ENCODE assay signal across 31 cellular contexts in genomic region chr2:216878072-216878471, GRCh38. TPM values are rescaled to one million over a fixed set of nuclear protein-coding genes. Genes with fewer than 3 reads are reported as not detected.
DNase-seq lines count a peak whose midpoint lies in the region; ATAC-seq and TF ChIP-seq lines count a peak whose summit lies in the region.
"Had no signal": no experiment of that assay in that cellular context is flagged by ENCODE, and none has a peak within 500 bp of the region (broad histone marks: within the 10 kb centered on the region; RNA-seq: fewer than 3 reads in every experiment).

No MANE protein-coding gene starts in this region.

- no peak for ATAC-seq in stimulated activated naive B cell treated with anti-CD40 and anti-IgM and Interleukin-4, amounts not matched to agents 10 μg/mL and 1 μg/mL and 100 μg/mL, for 72 hours (replicated peaks)
- ATAC-seq in HG02610 (IDR thresholded peaks at IDR 0.05; ENCODE audit: unreplicated experiment): no peak
- ATAC-seq: A549, SK-N-SH treated with all-trans-retinoic acid at 6 μM for 48 hours had no signal

- no peaks in the 10 kb centered on the region for H3K9me3 Mint-ChIP-seq in stimulated activated naive B cell treated with anti-CD40 and anti-IgM and Interleukin-4, amounts not matched to agents 10 μg/mL and 1 μg/mL and 100 μg/mL, for 72 hours
- no peaks in the 10 kb centered on the region for H3K9me3 Mint-ChIP-seq in chondrocyte (ENCODE audit: low read depth)
- H3K9me3 Mint-ChIP-seq: CD4-positive, alpha-beta memory T cell had no signal

- no peaks in the 10 kb centered on the region for H3K36me3 Mint-ChIP-seq in stimulated activated naive B cell treated with anti-CD40 and anti-IgM and Interleukin-4, amounts not matched to agents 10 μg/mL and 1 μg/mL and 100 μg/mL, for 72 hours
- H3K36me3 Mint-ChIP-seq in chondrocyte (ENCODE audit: low read depth): peaks cover 2% of the 10 kb centered on the region
- H3K36me3 Mint-ChIP-seq: CD4-positive, alpha-beta memory T cell had no signal

- no peak for TF ChIP-seq CTCF in LNCaP clone FGC (IDR thresholded peaks at IDR 0.05; ENCODE audit: control insufficient read depth, extremely low read depth, insufficient read depth)
- TF ChIP-seq CTCF in coronary artery (IDR thresholded peaks at IDR 0.05): no peak
- no peak for TF ChIP-seq CTCF in chondrocyte (IDR thresholded peaks at IDR 0.05)

- H3K4me3 ChIP-seq in LNCaP clone FGC (ENCODE audit: low read depth, low read length) (no peak overlapping the region), coronary artery (no peak overlapping the region)
- H3K4me3 ChIP-seq: A549, GM23248, Peyer's patch, SJCRH30 had no signal

- H3K4me3 Mint-ChIP-seq in stimulated activated naive B cell treated with anti-CD40 and anti-IgM and Interleukin-4, amounts not matched to agents 10 μg/mL and 1 μg/mL and 100 μg/mL, for 72 hours: no peak overlapping the region
- no peak overlapping the region for H3K4me3 Mint-ChIP-seq in chondrocyte (ENCODE audit: unreplicated experiment)
- H3K4me3 Mint-ChIP-seq: CD4-positive, alpha-beta memory T cell had no signal

- H3K27me3 Mint-ChIP-seq in stimulated activated naive B cell treated with anti-CD40 and anti-IgM and Interleukin-4, amounts not matched to agents 10 μg/mL and 1 μg/mL and 100 μg/mL, for 72 hours: peaks cover 5 to 10% of the 10 kb centered on the region in 2 donors
- H3K27me3 Mint-ChIP-seq in chondrocyte (ENCODE audit: low read depth): no peaks in the 10 kb centered on the region

- H3K4me1 Mint-ChIP-seq in stimulated activated naive B cell treated with anti-CD40 and anti-IgM and Interleukin-4, amounts not matched to agents 10 μg/mL and 1 μg/mL and 100 μg/mL, for 72 hours: no peaks in the 10 kb centered on the region
- H3K4me1 Mint-ChIP-seq in chondrocyte (ENCODE audit: low read depth): peaks cover 16% of the 10 kb centered on the region

- DNase-seq in LNCaP clone FGC (ENCODE audit: low read depth) (peak; percentile 72), MV-4-11 (lab: John Stamatoyannopoulos, UW) (peak; percentile 76), coronary artery (ENCODE audit: low spot score) (peak; percentile 35), chondrocyte (ENCODE audit: low spot score) (no peak), SW 1271 (lab: John Stamatoyannopoulos, UW) (no peak)
- no peak for DNase-seq in stimulated activated naive B cell treated with anti-CD40 and anti-IgM and Interleukin-4, amounts not matched to agents 10 μg/mL and 1 μg/mL and 100 μg/mL, for 72 hours
- DNase-seq: AML-193; C1 segment of cervical spinal cord; CD4-positive, alpha-beta memory T cell; COR-L47; DMS53; GM23248; H7; KG1; MM.1S; NCI-H1105; NCI-H1436 treated with DMSO at 0.1 percent for 48 hours; NCI-H187 treated with DMSO at 0.1 percent for 48 hours; NCI-H2107; NCI-H446; NCI-H524 treated with DMSO at 0.1 percent for 48 hours; NCI-H774; NK-92 treated with Interleukin-12 subunit alpha and Interleukin-12 subunit beta, amount 100 ng/mL, for 24 hours; Peyer's patch; SJCRH30 had no signal

- H3K27ac ChIP-seq in coronary artery: no peak overlapping the region
- H3K27ac ChIP-seq: A549, GM23248, Peyer's patch, SJCRH30 had no signal

- peak overlapping the region; percentile 57 for H3K27ac Mint-ChIP-seq in stimulated activated naive B cell treated with anti-CD40 and anti-IgM and Interleukin-4, amounts not matched to agents 10 μg/mL and 1 μg/mL and 100 μg/mL, for 72 hours
- H3K27ac Mint-ChIP-seq in chondrocyte (ENCODE audit: unreplicated experiment): no peak overlapping the region

RNA-seq across cellular contexts. Expression of gene TNP1, which starts 18.2 kb away (rescaled TPM):
- total RNA-seq in chondrocyte: not detected in 3 replicates
- total RNA-seq: CD4-positive, alpha-beta memory T cell; Daoy; G401; GM23248; H7; OCI-LY7; Peyer's patch; SJCRH30 had no signal

Comparison
In these comparisons a context has a peak if more than half of its experiments do, and no peak if none do; other contexts are left out.
1. DNase-seq: peak in LNCaP clone FGC (single experiment), MV-4-11 (single experiment) and coronary artery (single experiment); none in stimulated activated naive B cell treated with anti-CD40 and anti-IgM and Interleukin-4, amounts not matched to agents 10 μg/mL and 1 μg/mL and 100 μg/mL, for 72 hours (single experiment), chondrocyte (single experiment) and SW 1271 (0 of 2).